Comparison of ENCODE assay signal across 8 cellular contexts in genomic region chr7:47266131-47266706, GRCh38.
DNase-seq lines count a peak whose midpoint lies in the region; ATAC-seq and TF ChIP-seq lines count a peak whose summit lies in the region.

No MANE protein-coding gene starts in this region.

- H3K27ac Mint-ChIP-seq in WTC11 = no peak overlapping the region
- no peak overlapping the region for H3K27ac Mint-ChIP-seq in naive thymus-derived CD8-positive, alpha-beta T cell

- POLR2A ChIA-PET in AG04450 (lab: Yijun Ruan, JAX) = interaction anchor here (0.5 kb wide), 1 partner anchor 694 kb away, joined by 4 read pairs; no protein-coding TSS in a partner anchor
- POLR2A ChIA-PET in WTC11 (lab: Charles Lee) = interaction anchor here (0.5 kb wide), 1 partner anchor 635 kb away, joined by 3 read pairs; no protein-coding TSS in a partner anchor
- POLR2A ChIA-PET in naive thymus-derived CD8-positive, alpha-beta T cell (lab: Charles Lee) = no interaction called here

- TF ChIP-seq CTCF in AG04450 (IDR thresholded peaks at IDR 0.05; ENCODE audit: low read depth, low read length) (peak; percentile 94), GM12872 (IDR thresholded peaks at IDR 0.05; ENCODE audit: insufficient read depth, low read depth, low read length) (peak; percentile 88), WTC11 (IDR thresholded peaks at IDR 0.05) (peak; percentile 89)

- no peaks in the 10 kb centered on the region for H3K27me3 Mint-ChIP-seq in WTC11 (ENCODE audit: low read depth)
- peaks cover 0 to 1% (median 0%) of the 10 kb centered on the region in 5 donors for H3K27me3 Mint-ChIP-seq in naive thymus-derived CD8-positive, alpha-beta T cell

- ATAC-seq in HG02852 (IDR thresholded peaks at IDR 0.05; ENCODE audit: unreplicated experiment) = peak; percentile 91
- ATAC-seq in WTC11 = peak; percentile 97
- no peak for ATAC-seq in naive thymus-derived CD8-positive, alpha-beta T cell

- H3K9me3 ChIP-seq in AG04450 (ENCODE audit: control insufficient read depth, insufficient read depth, low read length) = peaks cover 9% of the 10 kb centered on the region

- no peak overlapping the region for H3K4me3 Mint-ChIP-seq in WTC11
- H3K4me3 Mint-ChIP-seq in naive thymus-derived CD8-positive, alpha-beta T cell = no peak overlapping the region

- no peaks in the 10 kb centered on the region for H3K36me3 Mint-ChIP-seq in WTC11
- H3K36me3 Mint-ChIP-seq in naive thymus-derived CD8-positive, alpha-beta T cell = no peaks in the 10 kb centered on the region

- DNase-seq in AG04450 (ENCODE audit: low read depth, low spot score) (peak; percentile 20), NCI-H1694 (lab: John Stamatoyannopoulos, UW) (peak; percentile 83), WTC11 (ENCODE audit: low spot score) (peak; percentile 64), fibroblast of peridontal ligament (ENCODE audit: extremely low read depth) (peak; percentile 80), NCI-H187 (lab: John Stamatoyannopoulos, UW) (no peak)
- DNase-seq in naive thymus-derived CD8-positive, alpha-beta T cell = peak in 9 of 10 donors; percentile 10 to 45 (median 30)

- H3K27me3 ChIP-seq in AG04450 (ENCODE audit: control insufficient read depth, insufficient read depth, low read length) = no peaks in the 10 kb centered on the region

- H3K27ac ChIP-seq in AG04450 (ENCODE audit: low read depth, low read length) = no peak overlapping the region

- CTCF ChIA-PET in AG04450 (lab: Charles Lee) (interaction anchor here (0.5 to 2.9 kb wide), 117 partner anchors 9 to 1375 kb away, joined by 3 to 50 read pairs (median 4); partner anchors contain the start of gene PKD1L1), WTC11 (lab: Charles Lee) (interaction anchor here (0.5 to 2.3 kb wide), 102 partner anchors 9 to 1344 kb away, joined by 3 to 52 read pairs (median 5); partner anchors contain the start of gene TNS3)

- H3K4me3 ChIP-seq in AG04450 (ENCODE audit: low read depth, low read length) = no peak overlapping the region

- peaks cover 3% of the 10 kb centered on the region for H3K4me1 Mint-ChIP-seq in WTC11
- H3K4me1 Mint-ChIP-seq in naive thymus-derived CD8-positive, alpha-beta T cell = no peaks in the 10 kb centered on the region

- peaks cover 4% of the 10 kb centered on the region for H3K9me3 Mint-ChIP-seq in WTC11
- H3K9me3 Mint-ChIP-seq in naive thymus-derived CD8-positive, alpha-beta T cell = no peaks in the 10 kb centered on the region

TF ChIP-seq in WTC11, 78 proteins besides CTCF, POLR2A, EP300 and RAD21:
- no peak for TF ChIP-seq OVOL2 (CRISPR knock-in tag; IDR thresholded peaks at IDR 0.05; ENCODE audit: borderline replicate concordance)
- TF ChIP-seq ZNF219 (CRISPR knock-in tag; IDR thresholded peaks at IDR 0.05; ENCODE audit: borderline replicate concordance) = no peak
- TF ChIP-seq NFE2L1 (CRISPR knock-in tag; IDR thresholded peaks at IDR 0.05) = no peak
- no peak for TF ChIP-seq JUN (CRISPR knock-in tag; IDR thresholded peaks at IDR 0.05)
- TF ChIP-seq ARID4B (CRISPR knock-in tag; IDR thresholded peaks at IDR 0.05; ENCODE audit: borderline replicate concordance) = no peak
- no peak for TF ChIP-seq ESRRA (CRISPR knock-in tag; IDR thresholded peaks at IDR 0.05; ENCODE audit: borderline replicate concordance)
- TF ChIP-seq ZNF671 (CRISPR knock-in tag; IDR thresholded peaks at IDR 0.05) = no peak
- TF ChIP-seq TEAD1 (CRISPR knock-in tag; IDR thresholded peaks at IDR 0.05) = no peak
- TF ChIP-seq ATF2 (CRISPR knock-in tag; IDR thresholded peaks at IDR 0.05; ENCODE audit: borderline replicate concordance, low read depth) = no peak
- TF ChIP-seq KAT7 (CRISPR knock-in tag; IDR thresholded peaks at IDR 0.05; ENCODE audit: borderline replicate concordance) = no peak
- TF ChIP-seq ZNF425 (CRISPR knock-in tag; conservative IDR thresholded peaks at IDR 0.05) = no peak
- no peak for TF ChIP-seq RELA (CRISPR knock-in tag; IDR thresholded peaks at IDR 0.05; ENCODE audit: borderline replicate concordance)
- no peak for TF ChIP-seq HMGA2 (CRISPR knock-in tag; IDR thresholded peaks at IDR 0.05)
- TF ChIP-seq HMGXB4 (CRISPR knock-in tag; IDR thresholded peaks at IDR 0.05) = no peak

Comparison
In these comparisons a context has a peak if more than half of its experiments do, and no peak if none do; other contexts are left out.
1. DNase-seq: peak in AG04450 (single experiment), NCI-H1694 (single experiment), WTC11 (single experiment), fibroblast of peridontal ligament (single experiment) and naive thymus-derived CD8-positive, alpha-beta T cell (9 of 10); none in NCI-H187 (0 of 2).
2. ATAC-seq: peak in HG02852 (single experiment) and WTC11 (single experiment); none in naive thymus-derived CD8-positive, alpha-beta T cell (0 of 2).
3. Peak in every context shown above with its lines, with median percentiles within 50 percentile points of each other: CTCF ChIP-seq.